In genomic region chr11:90392692-90393091, GRCh38 we compare ENCODE assay signal across 14 cellular contexts.
DNase-seq lines count a peak whose midpoint lies in the region; ATAC-seq and TF ChIP-seq lines count a peak whose summit lies in the region.
"Had no signal": no experiment of that assay in that cellular context is flagged by ENCODE, and none has a peak within 500 bp of the region (broad histone marks: within the 10 kb centered on the region; RNA-seq: fewer than 3 reads in every experiment).

No MANE protein-coding gene starts in this region.

- BruUV-seq in A673 (replicated peaks; lab: Mats Ljungman, UMichigan) = no TSS peak
- BruUV-seq in PC-3 (replicated peaks; lab: Mats Ljungman, UMichigan) = no TSS peak

- ATAC-seq in GM23338 (no peak), PC-3 (no peak), HG03442 (IDR thresholded peaks at IDR 0.05; ENCODE audit: unreplicated experiment) (no peak)
- ATAC-seq: HCT116 had no signal

- no peak overlapping the region for H3K27ac Mint-ChIP-seq in GM23338

- H3K27ac ChIP-seq in A673 (ENCODE audit: low read depth, low read length, poor library complexity, severe bottlenecking) (no peak overlapping the region), GM23338 (ENCODE audit: low read depth) (no peak overlapping the region), PC-3 (ENCODE audit: low read length) (no peak overlapping the region)
- H3K27ac ChIP-seq: HL-60 had no signal

- no peak overlapping the region for H3K9ac ChIP-seq in PC-3 (ENCODE audit: low read length)

- H3K9me3 Mint-ChIP-seq in GM23338 = no peaks in the 10 kb centered on the region

- no peak overlapping the region for H3K4me3 Mint-ChIP-seq in GM23338

- peak; percentile 21; the same call in 1 of the 2 replicates for TF ChIP-seq CTCF in A673 (conservative IDR thresholded peaks at IDR 0.05; ENCODE audit: low read depth, low read length)
- peak in 1 of 2 experiments; percentile 51; a peak in 3 of 4 replicates for TF ChIP-seq CTCF in GM23338 (conservative IDR thresholded peaks at IDR 0.05; ENCODE audit: low read depth in 2 of 2)
- TF ChIP-seq CTCF in PC-3 (conservative IDR thresholded peaks at IDR 0.05; ENCODE audit: low read depth, low read length) = peak; percentile 41; the same call in 1 of the 2 replicates
- TF ChIP-seq CTCF in epithelial cell of esophagus (IDR thresholded peaks at IDR 0.05; ENCODE audit: insufficient read depth, low read depth, low read length, missing control alignments) = peak; percentile 15

- intact Hi-C loops in A673 (cut with micrococcal nuclease; ENCODE audit: unreplicated experiment) = no loop called here
- intact Hi-C loops in PC-3 (cut with micrococcal nuclease) = no loop called here

- H3K9me3 ChIP-seq in A673 (ENCODE audit: low read depth, low read length, poor library complexity, severe bottlenecking) = no peaks in the 10 kb centered on the region
- H3K9me3 ChIP-seq in PC-3 (ENCODE audit: low read length) = no peaks in the 10 kb centered on the region

- H3K4me1 ChIP-seq in A673 (ENCODE audit: insufficient read depth, low read length, poor library complexity, severe bottlenecking) (peaks cover 8% of the 10 kb centered on the region), GM23338 (ENCODE audit: insufficient read depth) (no peaks in the 10 kb centered on the region), PC-3 (ENCODE audit: insufficient read depth, low read length) (no peaks in the 10 kb centered on the region)

- H3K79me2 ChIP-seq in GM23338 (replicated peaks; ENCODE audit: insufficient read depth) (no peaks in the 10 kb centered on the region), PC-3 (ENCODE audit: low read length) (no peaks in the 10 kb centered on the region)

- H3K4me2 ChIP-seq in GM23338 (no peak overlapping the region), PC-3 (ENCODE audit: low read length) (no peak overlapping the region)

- H3K4me3 ChIP-seq in A673 (ENCODE audit: low read depth, low read length, poor library complexity, severe bottlenecking) = no peak overlapping the region
- H3K4me3 ChIP-seq in GM23338 = no peak overlapping the region
- H3K4me3 ChIP-seq in PC-3 (ENCODE audit: low read length) = no peak overlapping the region
- no peak overlapping the region for H3K4me3 ChIP-seq in epithelial cell of esophagus (ENCODE audit: low read length)

- H3K9me2 ChIP-seq in GM23338 (ENCODE audit: insufficient read depth) = no peaks in the 10 kb centered on the region
- no peaks in the 10 kb centered on the region for H3K9me2 ChIP-seq in PC-3 (replicated peaks; ENCODE audit: low read length)

- POLR2A ChIA-PET in A673 (lab: Charles Lee; ENCODE audit: low non-redundant PET) = no interaction called here
- POLR2A ChIA-PET in PC-3 (lab: Charles Lee; ENCODE audit: unreplicated experiment) = no interaction called here

- no peaks in the 10 kb centered on the region for H3F3A ChIP-seq in GM23338 (replicated peaks; ENCODE audit: low read depth)
- H3F3A ChIP-seq in PC-3 (ENCODE audit: low read length, unreplicated experiment) = no peaks in the 10 kb centered on the region

- no peaks in the 10 kb centered on the region for H3K27me3 Mint-ChIP-seq in GM23338 (ENCODE audit: insufficient read depth, low read depth, poor library complexity)

- no peaks in the 10 kb centered on the region for H3K27me3 ChIP-seq in A673 (replicated peaks; ENCODE audit: insufficient read depth, low read depth, low read length, poor library complexity)
- H3K27me3 ChIP-seq in GM23338 (ENCODE audit: insufficient read depth) = no peaks in the 10 kb centered on the region
- H3K27me3 ChIP-seq in PC-3 (ENCODE audit: low read length) = peaks cover 9% of the 10 kb centered on the region

- peaks cover 9% of the 10 kb centered on the region; the same call in 2 of the 3 replicates for H3K4me1 Mint-ChIP-seq in GM23338

- CTCF ChIA-PET in A673 (lab: Charles Lee) = no interaction called here
- CTCF ChIA-PET in PC-3 (lab: Charles Lee) = no interaction called here

- H2AFZ ChIP-seq in GM23338 (no peak overlapping the region), PC-3 (ENCODE audit: low read length) (no peak overlapping the region)

- no peak for DNase-seq in A673 (ENCODE audit: low spot score)
- DNase-seq in GM23338 (ENCODE audit: low spot score) = peak; percentile 13
- DNase-seq in PC-3 = peak; percentile 20
- peak; percentile 1 for DNase-seq in epithelial cell of esophagus (ENCODE audit: low read depth)
- DNase-seq in NCI-H524 treated with DMSO at 0.1 percent for 48 hours (lab: John Stamatoyannopoulos, UW) = no peak
- no peak for DNase-seq in activated CD4-positive, alpha-beta T cell treated with anti-CD3 and anti-CD28 coated beads for 48 hours
- DNase-seq: NCI-H1092, NCI-H2227 treated with DMSO at 0.1 percent for 48 hours, NCI-H524, SIG-M5, SW 1271 had no signal

- H4K20me1 ChIP-seq in GM23338 (replicated peaks; ENCODE audit: insufficient read depth) (no peaks in the 10 kb centered on the region), PC-3 (ENCODE audit: low read length) (no peaks in the 10 kb centered on the region)

- no peaks in the 10 kb centered on the region for H3K36me3 Mint-ChIP-seq in GM23338 (ENCODE audit: low read depth)

- no peaks in the 10 kb centered on the region for H3K36me3 ChIP-seq in A673 (ENCODE audit: insufficient read depth, low read length, poor library complexity, severe bottlenecking)
- no peaks in the 10 kb centered on the region for H3K36me3 ChIP-seq in GM23338 (ENCODE audit: insufficient read depth)
- H3K36me3 ChIP-seq in PC-3 (ENCODE audit: low read depth, low read length) = no peaks in the 10 kb centered on the region

TF ChIP-seq in GM23338, 12 proteins besides CTCF, POLR2A, EP300 and RAD21 (continues in another document):
- TF ChIP-seq EZH2phosphoT487 (IDR thresholded peaks at IDR 0.05; ENCODE audit: unreplicated experiment) (no peak), STAT1 (IDR thresholded peaks at IDR 0.05; ENCODE audit: unreplicated experiment) (no peak), CREB1 (CRISPR knock-in tag; IDR thresholded peaks at IDR 0.05; ENCODE audit: low read depth) (no peak), NANOG (IDR thresholded peaks at IDR 0.05; ENCODE audit: borderline replicate concordance) (no peak), REST (IDR thresholded peaks at IDR 0.05; ENCODE audit: unreplicated experiment) (no peak), POLR2AphosphoS5 (IDR thresholded peaks at IDR 0.05; ENCODE audit: low read depth) (no peak), ETS1 (IDR thresholded peaks at IDR 0.05) (no peak)

Comparison
In these comparisons a context has a peak if more than half of its experiments do, and no peak if none do; other contexts are left out.
1. DNase-seq: peak in GM23338 (single experiment), PC-3 (single experiment) and epithelial cell of esophagus (single experiment); none in A673 (single experiment), NCI-H524 treated with DMSO at 0.1 percent for 48 hours (single experiment) and activated CD4-positive, alpha-beta T cell treated with anti-CD3 and anti-CD28 coated beads for 48 hours (single experiment).